In genomic region chr12:60205500-60205899, GRCh38 we compare ENCODE assay signal across 16 cellular contexts.
DNase-seq lines count a peak whose midpoint lies in the region; ATAC-seq and TF ChIP-seq lines count a peak whose summit lies in the region.
"Had no signal": no experiment of that assay in that cellular context is flagged by ENCODE, and none has a peak within 500 bp of the region (broad histone marks: within the 10 kb centered on the region; RNA-seq: fewer than 3 reads in every experiment).

No MANE protein-coding gene starts in this region.

- H2BK12ac ChIP-seq in neuronal stem cell (ENCODE audit: low read length) = no peak overlapping the region

- H3K27ac ChIP-seq in mesendoderm (ENCODE audit: low read depth, low read length) (no peak overlapping the region), neuronal stem cell (replicated peaks; ENCODE audit: low read length) (no peak overlapping the region), heart left ventricle (no peak overlapping the region)

- H4K8ac ChIP-seq in mesendoderm (ENCODE audit: low read depth, low read length) (no peak overlapping the region), neuronal stem cell (ENCODE audit: low read depth, low read length) (no peak overlapping the region)

- H2AK5ac ChIP-seq in mesendoderm (ENCODE audit: low read length) (no peak overlapping the region), neuronal stem cell (ENCODE audit: low read depth, low read length) (no peak overlapping the region)

- H2AFZ ChIP-seq in neuronal stem cell (ENCODE audit: low read length) = no peak overlapping the region

- H2BK5ac ChIP-seq in mesendoderm (ENCODE audit: low read length) (no peak overlapping the region), neuronal stem cell (ENCODE audit: low read length) (no peak overlapping the region)

- H3K4me3 ChIP-seq in MG63 = no peak overlapping the region
- H3K4me3 ChIP-seq in cardiac fibroblast (replicated peaks in 1 of 2; ENCODE audit: low read depth in 2 of 2, low read length in 2 of 2) = no peak overlapping the region
- no peak overlapping the region for H3K4me3 ChIP-seq in mesendoderm (ENCODE audit: low read length)
- H3K4me3 ChIP-seq in neuronal stem cell (ENCODE audit: low read length in 2 of 2) = no peak overlapping the region
- no peak overlapping the region for H3K4me3 ChIP-seq in heart left ventricle
- H3K4me3 ChIP-seq: GM12878 had no signal

- no peak overlapping the region for H4K5ac ChIP-seq in mesendoderm (ENCODE audit: low read length)

- H3K4me1 ChIP-seq in mesendoderm (ENCODE audit: control insufficient read depth, low read depth, low read length) (no peaks in the 10 kb centered on the region), neuronal stem cell (ENCODE audit: control insufficient read depth in 2 of 2, insufficient read depth in 1 of 2, low read depth in 1 of 2, low read length in 2 of 2) (no peaks in the 10 kb centered on the region), heart left ventricle (no peaks in the 10 kb centered on the region)

- H3K9ac ChIP-seq in mesendoderm (ENCODE audit: low read length) (no peak overlapping the region), neuronal stem cell (ENCODE audit: low read depth, low read length, poor library complexity) (no peak overlapping the region)

- TF ChIP-seq CTCF in cardiac fibroblast (IDR thresholded peaks at IDR 0.05; ENCODE audit: low read depth, low read length) (no peak), heart left ventricle (IDR thresholded peaks at IDR 0.05) (no peak)

- H3K27me3 ChIP-seq in MG63 (no peaks in the 10 kb centered on the region), mesendoderm (ENCODE audit: insufficient read depth, low read length, poor library complexity) (no peaks in the 10 kb centered on the region), neuronal stem cell (ENCODE audit: control insufficient read depth in 3 of 3, insufficient read depth in 3 of 3, low read depth in 1 of 3, low read length in 3 of 3) (no peaks in the 10 kb centered on the region), heart left ventricle (no peaks in the 10 kb centered on the region)

- H3K79me1 ChIP-seq in mesendoderm (ENCODE audit: low read length) = no peaks in the 10 kb centered on the region
- H3K79me1 ChIP-seq in neuronal stem cell (ENCODE audit: low read depth, low read length) = no peaks in the 10 kb centered on the region

- intact Hi-C loops in heart left ventricle (cut with DNase I) = no loop called here

- H3K79me2 ChIP-seq in mesendoderm (ENCODE audit: control insufficient read depth, insufficient read depth, low read length) = no peaks in the 10 kb centered on the region

- no peaks in the 10 kb centered on the region for H3K36me3 ChIP-seq in MG63
- H3K36me3 ChIP-seq in mesendoderm (ENCODE audit: control insufficient read depth, insufficient read depth, low read length) = no peaks in the 10 kb centered on the region
- H3K36me3 ChIP-seq in neuronal stem cell (replicated peaks in 1 of 2; ENCODE audit: control insufficient read depth in 2 of 2, insufficient read depth in 2 of 2, low read length in 2 of 2) = no peaks in the 10 kb centered on the region
- no peaks in the 10 kb centered on the region for H3K36me3 ChIP-seq in heart left ventricle

- no peak overlapping the region for H3K23ac ChIP-seq in mesendoderm (ENCODE audit: low read length)
- H3K23ac ChIP-seq in neuronal stem cell (ENCODE audit: low read depth, low read length, poor library complexity) = no peak overlapping the region

- no peak for TF ChIP-seq POLR2A in heart left ventricle (IDR thresholded peaks at IDR 0.05)

- no peak overlapping the region for H3K14ac ChIP-seq in neuronal stem cell (ENCODE audit: low read length)

- no peak overlapping the region for H4K91ac ChIP-seq in neuronal stem cell (ENCODE audit: low read depth, low read length, poor library complexity)

- no CpG with 5 or more reads among the region's 1 CpG for WGBS in mesendoderm (ENCODE audit: extremely low coverage, insufficient coverage, low lambda C conversion rate)
- no CpG with 5 or more reads among the region's 1 CpG for WGBS in neuronal stem cell (ENCODE audit: extremely low coverage in 2 of 2, insufficient read length in 2 of 2, insufficient replicate concordance in 1 of 2), 2 donors
- WGBS in heart left ventricle, 4 donors = 60 to 78% (median 65%) methylated on average over 1 of the region's 1 CpG

- H2BK15ac ChIP-seq in mesendoderm (replicated peaks; ENCODE audit: low read depth) = no peak overlapping the region
- no peak overlapping the region for H2BK15ac ChIP-seq in neuronal stem cell (ENCODE audit: low read length)

- H3K4me2 ChIP-seq in mesendoderm (ENCODE audit: low read length) (no peak overlapping the region), neuronal stem cell (ENCODE audit: insufficient read depth, low read length, poor library complexity, severe bottlenecking) (no peak overlapping the region)

- no peak overlapping the region for H3K56ac ChIP-seq in mesendoderm (ENCODE audit: low read length)

- DNase-seq in EH (ENCODE audit: low read depth) (peak; percentile 47), MG63 (peak; percentile 37), cardiac fibroblast (ENCODE audit: low read depth in 2 of 2) (peak; percentile 63 to 70), mesendoderm (peak; percentile 59), neuronal stem cell (ENCODE audit: low spot score) (no peak), occipital lobe (lab: John Stamatoyannopoulos, UW) (no peak), heart left ventricle (no peak)
- DNase-seq: activated T-cell treated with anti-CD3 and anti-CD28 coated beads, Interleukin-2, amount 50 U/mL, for 4 hours; anterior cingulate cortex; COR-L47; right cardiac atrium; substantia nigra had no signal

- H3K4ac ChIP-seq in mesendoderm (ENCODE audit: low read depth, low read length) (no peak overlapping the region), neuronal stem cell (ENCODE audit: low read length) (no peak overlapping the region)

- H3K9me3 ChIP-seq in MG63 (no peaks in the 10 kb centered on the region), neuronal stem cell (replicated peaks in 1 of 2; ENCODE audit: control insufficient read depth in 2 of 2, insufficient read depth in 1 of 2, low read depth in 1 of 2, low read length in 2 of 2) (no peaks in the 10 kb centered on the region), heart left ventricle (no peaks in the 10 kb centered on the region)

- no peak for ATAC-seq in HG03175 (IDR thresholded peaks at IDR 0.05; ENCODE audit: unreplicated experiment)
- no peak for ATAC-seq in heart left ventricle
- ATAC-seq: activated CD4-positive, CD25-positive, alpha-beta regulatory T cell treated with anti-CD3 and anti-CD28 coated beads, Interleukin-2, amount 50 U/mL, for 24 hours; activated T-cell treated with anti-CD3 and anti-CD28 coated beads, Interleukin-2, amount 50 U/mL, for 4 hours; GM12878; HCT116; right cardiac atrium had no signal

- H3K18ac ChIP-seq in mesendoderm (ENCODE audit: low read length) = no peak overlapping the region
- H3K18ac ChIP-seq in neuronal stem cell (ENCODE audit: low read length) = no peak overlapping the region

- H2BK120ac ChIP-seq in mesendoderm (ENCODE audit: low read depth, low read length) (no peak overlapping the region), neuronal stem cell (ENCODE audit: low read depth, low read length) (no peak overlapping the region)

Comparison
In these comparisons a context has a peak if more than half of its experiments do, and no peak if none do; other contexts are left out.
1. DNase-seq: peak in EH (single experiment), MG63 (single experiment), cardiac fibroblast (2 of 2) and mesendoderm (single experiment); none in neuronal stem cell (single experiment), occipital lobe (single experiment) and heart left ventricle (0 of 5).